Comparison of ENCODE assay signal across 12 cellular contexts in genomic region chr22:25282671-25283561, GRCh38.
DNase-seq lines count a peak whose midpoint lies in the region; ATAC-seq and TF ChIP-seq lines count a peak whose summit lies in the region.
"Had no signal": no experiment of that assay in that cellular context is flagged by ENCODE, and none has a peak within 500 bp of the region (broad histone marks: within the 10 kb centered on the region; RNA-seq: fewer than 3 reads in every experiment).

No MANE protein-coding gene starts in this region.

- H3K9ac ChIP-seq in endodermal cell (ENCODE audit: extremely low read depth, low read length, poor library complexity, severe bottlenecking) (no peak overlapping the region), neural progenitor cell (no peak overlapping the region)

- no peak overlapping the region; the same call in 1 of the 2 replicates for H3K4me3 ChIP-seq in GM06990 (replicated peaks; ENCODE audit: low read depth, low read length)
- H3K4me3 ChIP-seq in endodermal cell (ENCODE audit: low read length) = peak overlapping the region; percentile 83
- H3K4me3 ChIP-seq in neural progenitor cell = peak overlapping the region; percentile 89
- no peak overlapping the region for H3K4me3 ChIP-seq in lower leg skin (ENCODE audit: low read depth, poor library complexity, severe bottlenecking)

- H3K4me1 ChIP-seq in endodermal cell (ENCODE audit: control insufficient read depth, insufficient read depth, low read length) (no peaks in the 10 kb centered on the region), neural progenitor cell (peaks cover 7% of the 10 kb centered on the region)

- H3K27ac ChIP-seq in endodermal cell (ENCODE audit: low read depth, low read length) (no peak overlapping the region), neural progenitor cell (no peak overlapping the region)

- WGBS in endodermal cell (ENCODE audit: insufficient coverage in 1 of 2, insufficient read length in 1 of 2), 2 experiments = 0% methylated on average over 50 to 91 of the region's 91 CpGs
- WGBS in lower leg skin, 2 donors = 2 to 3% methylated on average over 48 to 76 of the region's 91 CpGs

- H3K27me3 Mint-ChIP-seq in IgD-negative memory B cell = peaks cover 34% of the 10 kb centered on the region
- peaks cover 70% of the 10 kb centered on the region for H3K27me3 Mint-ChIP-seq in endodermal cell (ENCODE audit: insufficient read depth)
- peaks cover 53% of the 10 kb centered on the region for H3K27me3 Mint-ChIP-seq in neural progenitor cell (ENCODE audit: insufficient read depth, low read depth)

- H4K20me1 ChIP-seq in neural progenitor cell (ENCODE audit: low read depth) = no peaks in the 10 kb centered on the region

- no peaks in the 10 kb centered on the region for H3K36me3 ChIP-seq in GM06990 (ENCODE audit: control insufficient read depth, insufficient read depth, low read length)
- no peaks in the 10 kb centered on the region for H3K36me3 ChIP-seq in endodermal cell (ENCODE audit: control insufficient read depth, insufficient read depth, low read length)
- no peaks in the 10 kb centered on the region for H3K36me3 ChIP-seq in neural progenitor cell

- H2AFZ ChIP-seq in neural progenitor cell (replicated peaks) = peak overlapping the region; percentile 99

- ATAC-seq in GM21576 (IDR thresholded peaks at IDR 0.05; ENCODE audit: unreplicated experiment) = no peak
- ATAC-seq in HG02798 (IDR thresholded peaks at IDR 0.05; ENCODE audit: poor library complexity, unreplicated experiment) = no peak

- H3K9me3 Mint-ChIP-seq in IgD-negative memory B cell (peaks cover 0 to 3% (median 0%) of the 10 kb centered on the region in 3 donors), endodermal cell (peaks cover 4% of the 10 kb centered on the region), neural progenitor cell (no peaks in the 10 kb centered on the region)

- H3K27ac Mint-ChIP-seq in IgD-negative memory B cell (peak overlapping the region in 2 of 3 donors; percentile 43 to 83), endodermal cell (no peak overlapping the region), neural progenitor cell (no peak overlapping the region)

- TF ChIP-seq CTCF in GM06990 (IDR thresholded peaks at IDR 0.05; ENCODE audit: insufficient read depth, low read length, poor library complexity, severe bottlenecking) = no peak
- peak; percentile 50 for TF ChIP-seq CTCF in endodermal cell (conservative IDR thresholded peaks at IDR 0.05)
- peak; percentile 27 for TF ChIP-seq CTCF in neural progenitor cell (IDR thresholded peaks at IDR 0.05)
- no peak for TF ChIP-seq CTCF in lower leg skin (IDR thresholded peaks at IDR 0.05)

- H3K4me3 Mint-ChIP-seq in IgD-negative memory B cell = peak overlapping the region; percentile 87 to 97 (median 95)
- H3K4me3 Mint-ChIP-seq in endodermal cell = peak overlapping the region; percentile 77
- H3K4me3 Mint-ChIP-seq in neural progenitor cell = peak overlapping the region; percentile 89

- H3K27me3 ChIP-seq in GM06990 (replicated peaks; ENCODE audit: control insufficient read depth, insufficient read depth, low read length) (no peaks in the 10 kb centered on the region; the same call in none of the 2 replicates), endodermal cell (ENCODE audit: control insufficient read depth, insufficient read depth, low read length, poor library complexity, severe bottlenecking) (peaks cover 66% of the 10 kb centered on the region), neural progenitor cell (peaks cover 66% of the 10 kb centered on the region)

- peaks cover 2% of the 10 kb centered on the region for H3K36me3 Mint-ChIP-seq in IgD-negative memory B cell
- no peaks in the 10 kb centered on the region for H3K36me3 Mint-ChIP-seq in endodermal cell (ENCODE audit: low read depth)
- H3K36me3 Mint-ChIP-seq in neural progenitor cell = no peaks in the 10 kb centered on the region

- H3K9me3 ChIP-seq in endodermal cell (ENCODE audit: control insufficient read depth, low read length) (no peaks in the 10 kb centered on the region), neural progenitor cell (ENCODE audit: low read depth) (no peaks in the 10 kb centered on the region)

- intact Hi-C loops in lower leg skin (cut with DNase I; ENCODE audit: low total_unique reads) = no loop called here

- TF ChIP-seq POLR2A in lower leg skin (IDR thresholded peaks at IDR 0.05) = no peak

- peak overlapping the region; percentile 93 for H3K4me2 ChIP-seq in neural progenitor cell

- peaks cover 10 to 35% (median 31%) of the 10 kb centered on the region in 3 donors for H3K4me1 Mint-ChIP-seq in IgD-negative memory B cell
- peaks cover 4% of the 10 kb centered on the region for H3K4me1 Mint-ChIP-seq in endodermal cell
- H3K4me1 Mint-ChIP-seq in neural progenitor cell = peaks cover 21% of the 10 kb centered on the region

- peak; percentile 63 for DNase-seq in GM06990 (ENCODE audit: extremely low read depth, insufficient read length)
- peak; percentile 87 for DNase-seq in endodermal cell
- DNase-seq in neural progenitor cell (ENCODE audit: low spot score) = peak; percentile 69
- DNase-seq in HCEC 1CT = no peak
- DNase-seq in lower leg skin (ENCODE audit: low spot score in 2 of 2) = no peak
- DNase-seq: activated CD8-positive, alpha-beta memory T cell treated with anti-CD3 and anti-CD28 coated beads, Interleukin-2, amount 50 U/mL, for 4 hours; Calu3; mesenchymal stem cell; NCI-H1048 had no signal

- peaks cover 11% of the 10 kb centered on the region for H3F3A ChIP-seq in neural progenitor cell (ENCODE audit: low read depth)

- no peaks in the 10 kb centered on the region for H3K79me2 ChIP-seq in neural progenitor cell (ENCODE audit: low read depth)

Comparison
In these comparisons a context has a peak if more than half of its experiments do, and no peak if none do; other contexts are left out.
1. DNase-seq: peak in GM06990 (single experiment), endodermal cell (single experiment) and neural progenitor cell (single experiment); none in HCEC 1CT (single experiment) and lower leg skin (0 of 2).
2. H3K4me3 ChIP-seq: peak in endodermal cell (single experiment) and neural progenitor cell (single experiment); none in GM06990 (single experiment) and lower leg skin (single experiment).
3. CTCF ChIP-seq: peak in endodermal cell (single experiment) and neural progenitor cell (single experiment); none in GM06990 (single experiment) and lower leg skin (0 of 3).
4. H3K27ac Mint-ChIP-seq: peak in IgD-negative memory B cell (2 of 3); none in endodermal cell (single experiment) and neural progenitor cell (single experiment).
5. Peak in every context shown above with its lines, with median percentiles within 50 percentile points of each other: H3K4me3 Mint-ChIP-seq.